In genomic region chr21:32844653-32845443, GRCh38 we compare ENCODE assay signal across 9 cellular contexts.
DNase-seq lines count a peak whose midpoint lies in the region; ATAC-seq and TF ChIP-seq lines count a peak whose summit lies in the region.
"Had no signal": no experiment of that assay in that cellular context is flagged by ENCODE, and none has a peak within 500 bp of the region (broad histone marks: within the 10 kb centered on the region; RNA-seq: fewer than 3 reads in every experiment).

No MANE protein-coding gene starts in this region.

- TF ChIP-seq POLR2A in NB4 (IDR thresholded peaks at IDR 0.05; ENCODE audit: extremely low read depth, insufficient read length) = no peak

- whole genome bisulfite sequencing in mammary epithelial cell (ENCODE audit: low coverage, missing lambda C conversion rate) = 76% methylated on average over 14 of the region's 14 CpGs
- 33 to 44% (median 40%) methylated on average over 14 of the region's 14 CpGs for WGBS in psoas muscle, 3 donors

- TF ChIP-seq CTCF in NB4 (IDR thresholded peaks at IDR 0.05; ENCODE audit: low read depth, low read length) (peak; percentile 31), mammary epithelial cell (conservative IDR thresholded peaks at IDR 0.05 in 1 of 2, IDR thresholded peaks at IDR 0.05 in 1 of 2; ENCODE audit: extremely low read depth in 1 of 2, insufficient read depth in 1 of 2, low read depth in 1 of 2, low read length in 2 of 2) (no peak), psoas muscle (IDR thresholded peaks at IDR 0.05) (no peak), OCI-LY7 (conservative IDR thresholded peaks at IDR 0.05; ENCODE audit: low read length) (no peak)

- H3K9me3 Mint-ChIP-seq in activated CD4-positive, alpha-beta memory T cell treated with anti-CD3 and anti-CD28 coated beads for 36 hours = no peaks in the 10 kb centered on the region

- no peak overlapping the region for H3K4me2 ChIP-seq in mammary epithelial cell (ENCODE audit: insufficient read depth, low read depth, low read length)
- no peak overlapping the region for H3K4me2 ChIP-seq in OCI-LY7 (ENCODE audit: low read length)

- no peak overlapping the region for H3K27ac ChIP-seq in mammary epithelial cell (ENCODE audit: insufficient read depth, low read depth, low read length)
- H3K27ac ChIP-seq in psoas muscle = no peak overlapping the region
- H3K27ac ChIP-seq in OCI-LY7 (ENCODE audit: low read depth, low read length, poor library complexity, severe bottlenecking) = no peak overlapping the region

- intact Hi-C loops in mammary epithelial cell (cut with micrococcal nuclease) = no loop called here
- intact Hi-C loops in psoas muscle (cut with DNase I) = no loop called here
- intact Hi-C loops in activated CD4-positive, alpha-beta memory T cell treated with anti-CD3 and anti-CD28 coated beads for 36 hours (cut with micrococcal nuclease) = no loop called here
- intact Hi-C loops in OCI-LY7 (cut with micrococcal nuclease; ENCODE audit: unreplicated experiment) = no loop called here

- no peak overlapping the region for H3K27ac Mint-ChIP-seq in activated CD4-positive, alpha-beta memory T cell treated with anti-CD3 and anti-CD28 coated beads for 36 hours

- H3K9ac ChIP-seq in mammary epithelial cell (ENCODE audit: insufficient read depth, low read length) = no peak overlapping the region

- POLR2A ChIA-PET in activated CD4-positive, alpha-beta memory T cell treated with anti-CD3 and anti-CD28 coated beads for 36 hours (lab: Charles Lee) = no interaction called here
- POLR2A ChIA-PET in OCI-LY7 (lab: Charles Lee) = no interaction called here

- dilution Hi-C loops in mammary epithelial cell (cut with HindIII; ENCODE audit: low sequenced_read_pairs) = no loop called here

- peaks cover 5% of the 10 kb centered on the region for H3K27me3 ChIP-seq in mammary epithelial cell (ENCODE audit: insufficient read depth, low read length)
- H3K27me3 ChIP-seq in psoas muscle (ENCODE audit: insufficient read depth in 3 of 3, low read length in 2 of 3) = peaks cover 2 to 22% (median 4%) of the 10 kb centered on the region in 3 donors

- no peak overlapping the region for H3K4me3 ChIP-seq in NB4 (ENCODE audit: low read depth, low read length)
- no peak overlapping the region for H3K4me3 ChIP-seq in mammary epithelial cell (replicated peaks in 1 of 3; ENCODE audit: insufficient read depth in 1 of 3, low read depth in 2 of 3, low read length in 3 of 3)
- H3K4me3 ChIP-seq in psoas muscle = no peak overlapping the region
- H3K4me3 ChIP-seq in OCI-LY7 (ENCODE audit: low read depth, low read length, poor library complexity, severe bottlenecking) = no peak overlapping the region

- H3K79me2 ChIP-seq in mammary epithelial cell (ENCODE audit: insufficient read depth, low read length) = no peaks in the 10 kb centered on the region
- H3K79me2 ChIP-seq in OCI-LY7 (ENCODE audit: insufficient read depth, low read depth, low read length) = no peaks in the 10 kb centered on the region

- no peaks in the 10 kb centered on the region for H4K20me1 ChIP-seq in mammary epithelial cell (ENCODE audit: insufficient read depth, low read length)
- no peaks in the 10 kb centered on the region for H4K20me1 ChIP-seq in OCI-LY7 (ENCODE audit: insufficient read depth, low read length)

- H3K36me3 ChIP-seq in mammary epithelial cell (ENCODE audit: insufficient read depth, low read length) = no peaks in the 10 kb centered on the region
- no peaks in the 10 kb centered on the region for H3K36me3 ChIP-seq in psoas muscle (ENCODE audit: insufficient read depth in 1 of 2, low read depth in 1 of 2)
- H3K36me3 ChIP-seq in OCI-LY7 (ENCODE audit: insufficient read depth, low read length) = no peaks in the 10 kb centered on the region

- ATAC-seq in psoas muscle (peak in 3 of 4 donors; percentile 19 to 50 (median 40)), HG03342 (IDR thresholded peaks at IDR 0.05; ENCODE audit: unreplicated experiment) (no peak)

- no peaks in the 10 kb centered on the region for H3K4me1 ChIP-seq in mammary epithelial cell (ENCODE audit: insufficient read depth, low read length)
- no peaks in the 10 kb centered on the region for H3K4me1 ChIP-seq in psoas muscle
- no peaks in the 10 kb centered on the region for H3K4me1 ChIP-seq in OCI-LY7 (ENCODE audit: insufficient read depth, low read length, poor library complexity, severe bottlenecking)

- no peaks in the 10 kb centered on the region for H3K9me2 ChIP-seq in OCI-LY7 (ENCODE audit: insufficient read depth, low read length)

- peaks cover 5% of the 10 kb centered on the region for H3K27me3 Mint-ChIP-seq in activated CD4-positive, alpha-beta memory T cell treated with anti-CD3 and anti-CD28 coated beads for 36 hours

- H2AFZ ChIP-seq in mammary epithelial cell (ENCODE audit: low read depth, low read length) (no peak overlapping the region), OCI-LY7 (ENCODE audit: low read length) (no peak overlapping the region)

- H3K9me3 ChIP-seq in mammary epithelial cell (replicated peaks; ENCODE audit: insufficient read depth, low read length) (no peaks in the 10 kb centered on the region), psoas muscle (no peaks in the 10 kb centered on the region), OCI-LY7 (ENCODE audit: low read length) (no peaks in the 10 kb centered on the region)

- peak; percentile 68 for DNase-seq in ELR (ENCODE audit: low read depth)
- DNase-seq in NB4 (ENCODE audit: low read depth) = peak; percentile 83
- peak; percentile 60 for DNase-seq in mammary epithelial cell
- DNase-seq in psoas muscle = no peak
- DNase-seq in activated CD4-positive, alpha-beta memory T cell treated with anti-CD3 and anti-CD28 coated beads for 36 hours = no peak
- no peak for DNase-seq in OCI-LY7 (ENCODE audit: low spot score)
- no peak for DNase-seq in DMS79 (lab: John Stamatoyannopoulos, UW)
- DNase-seq: activated gamma-delta T cell treated with Interleukin-2 at 50 U/mL for 16 hours had no signal

- no peaks in the 10 kb centered on the region for H3K4me1 Mint-ChIP-seq in activated CD4-positive, alpha-beta memory T cell treated with anti-CD3 and anti-CD28 coated beads for 36 hours (ENCODE audit: low read depth)

- no peak overlapping the region for H3K4me3 Mint-ChIP-seq in activated CD4-positive, alpha-beta memory T cell treated with anti-CD3 and anti-CD28 coated beads for 36 hours

- in situ Hi-C loops in mammary epithelial cell (cut with MboI; ENCODE audit: low sequenced_read_pairs in 2 of 2) = no loop called here

- BruUV-seq in mammary epithelial cell (replicated peaks; lab: Mats Ljungman, UMichigan) (no TSS peak), OCI-LY7 (replicated peaks; lab: Mats Ljungman, UMichigan) (no TSS peak)

- CTCF ChIA-PET in mammary epithelial cell (lab: Charles Lee; ENCODE audit: low non-redundant PET) = no interaction called here
- CTCF ChIA-PET in activated CD4-positive, alpha-beta memory T cell treated with anti-CD3 and anti-CD28 coated beads for 36 hours (lab: Charles Lee) = interaction anchor here (1.0 kb wide), 1 partner anchor 73 kb away, joined by 3 read pairs; the partner anchor contains the start of gene PAXBP1
- CTCF ChIA-PET in OCI-LY7 (lab: Charles Lee; ENCODE audit: unreplicated experiment) = no interaction called here

- H3K36me3 Mint-ChIP-seq in activated CD4-positive, alpha-beta memory T cell treated with anti-CD3 and anti-CD28 coated beads for 36 hours = no peaks in the 10 kb centered on the region

Comparison
In these comparisons a context has a peak if more than half of its experiments do, and no peak if none do; other contexts are left out.
1. DNase-seq: peak in ELR (single experiment), NB4 (single experiment) and mammary epithelial cell (single experiment); none in psoas muscle (0 of 2), activated CD4-positive, alpha-beta memory T cell treated with anti-CD3 and anti-CD28 coated beads for 36 hours (single experiment), OCI-LY7 (single experiment) and DMS79 (single experiment).